Comparison of ENCODE assay signal across 18 cellular contexts in genomic region chr5:98714710-98715109, GRCh38. TPM values are rescaled to one million over a fixed set of nuclear protein-coding genes. Genes with fewer than 3 reads are reported as not detected.
DNase-seq lines count a peak whose midpoint lies in the region; ATAC-seq, FAIRE-seq and TF ChIP-seq lines count a peak whose summit lies in the region.
"Had no signal": no experiment of that assay in that cellular context is flagged by ENCODE, and none has a peak within 500 bp of the region (broad histone marks: within the 10 kb centered on the region; RNA-seq: fewer than 3 reads in every experiment).

No MANE protein-coding gene starts in this region.

- no peaks in the 10 kb centered on the region for H3F3A ChIP-seq in SK-N-SH (replicated peaks; ENCODE audit: insufficient read depth)

- H3K4me1 ChIP-seq in SK-N-SH (ENCODE audit: control insufficient read depth in 1 of 2, insufficient read depth in 2 of 2, low read depth in 1 of 2, low read length in 1 of 2) (no peaks in the 10 kb centered on the region), GM12878 (ENCODE audit: control insufficient read depth, insufficient read depth, low read length) (no peaks in the 10 kb centered on the region)
- H3K4me1 ChIP-seq: HAP-1 had no signal

- no peak for DNase-seq in SK-N-SH
- DNase-seq in GM12878 (ENCODE audit: low read depth, low spot score), result no peak
- DNase-seq in fibroblast of gingiva (ENCODE audit: low read depth), result peak; percentile 13
- DNase-seq in urothelium cell line (ENCODE audit: low spot score), result no peak
- DNase-seq in stimulated activated CD4-positive, alpha-beta T cell treated with anti-CD3 and anti-CD28 coated beads, Interleukin-12 subunit alpha, Interleukin-12 subunit beta, amount 100 ng/mL, for 4 hours, result no peak
- DNase-seq in NCI-H1417 treated with DMSO at 0.1 percent for 48 hours (lab: John Stamatoyannopoulos, UW), result no peak
- DNase-seq: C1 segment of cervical spinal cord; Calu3; CD4-positive, alpha-beta memory T cell; COR-L47; DMS53; DMS79 treated with DMSO at 0.1 percent for 48 hours; GF-D8; HFFc6 had no signal

- H3K79me2 ChIP-seq in SK-N-SH (ENCODE audit: insufficient read depth) (no peaks in the 10 kb centered on the region), GM12878 (ENCODE audit: control insufficient read depth, insufficient read depth, low read length) (no peaks in the 10 kb centered on the region)

- H3K4me3 ChIP-seq in SK-N-SH (ENCODE audit: low read depth in 2 of 2, low read length in 1 of 2), result no peak overlapping the region
- no peak overlapping the region for H3K4me3 ChIP-seq in GM12878
- H3K4me3 ChIP-seq: GM23338, HAP-1 had no signal

- SMC1A ChIA-PET in GM12878 (lab: Charles Lee; ENCODE audit: uncharacterized antibody, unreplicated experiment), result no interaction called here

- TF ChIP-seq POLR2A in GM12878 (IDR thresholded peaks at IDR 0.05; ENCODE audit: low read depth, low read length), result no peak

- no peak for ATAC-seq in GM12878
- no peak for ATAC-seq in HG02970 (IDR thresholded peaks at IDR 0.05; ENCODE audit: low FRiP score, unreplicated experiment)
- ATAC-seq: GM23338 had no signal

- TF ChIP-seq CTCF in SK-N-SH (IDR thresholded peaks at IDR 0.05) (no peak), GM12878 (IDR thresholded peaks at IDR 0.05 in 2 of 3, conservative IDR thresholded peaks at IDR 0.05 in 1 of 3; ENCODE audit: control insufficient read depth in 2 of 3, extremely low read depth in 1 of 3, insufficient read depth in 1 of 3, low read depth in 3 of 3, low read length in 3 of 3) (no peak)

- TF ChIP-seq EP300 in SK-N-SH (IDR thresholded peaks at IDR 0.05; ENCODE audit: borderline replicate concordance in 1 of 2, low read depth in 1 of 2, low read length in 1 of 2) (peak in 1 of 2 experiments; percentile 56; a peak in 1 of 4 replicates), GM12878 (IDR thresholded peaks at IDR 0.05; ENCODE audit: borderline replicate concordance in 1 of 2, control insufficient read depth in 1 of 2, low read depth in 2 of 2, low read length in 2 of 2) (no peak)

- no peak for TF ChIP-seq RAD21 in SK-N-SH (IDR thresholded peaks at IDR 0.05; ENCODE audit: low read length)
- TF ChIP-seq RAD21 in GM12878 (IDR thresholded peaks at IDR 0.05; ENCODE audit: insufficient read depth, low read depth, low read length), result no peak

- H3K27ac ChIP-seq in SK-N-SH (ENCODE audit: low read depth in 2 of 2, low read length in 1 of 2), result no peak overlapping the region; a peak in 1 of 4 replicates
- no peak overlapping the region for H3K27ac ChIP-seq in GM12878 (ENCODE audit: control insufficient read depth, insufficient read depth)

- no peaks in the 10 kb centered on the region for H3K27me3 ChIP-seq in SK-N-SH (ENCODE audit: insufficient read depth)
- no peaks in the 10 kb centered on the region for H3K27me3 ChIP-seq in GM12878 (replicated peaks in 1 of 2; ENCODE audit: control insufficient read depth in 2 of 2, insufficient read depth in 2 of 2, low read length in 1 of 2)

- H3K9ac ChIP-seq in SK-N-SH (no peak overlapping the region), GM12878 (ENCODE audit: control insufficient read depth, insufficient read depth, low read length) (no peak overlapping the region)

- H3K4me2 ChIP-seq in SK-N-SH (no peak overlapping the region), GM12878 (ENCODE audit: control insufficient read depth, insufficient read depth) (no peak overlapping the region)
- H3K4me2 ChIP-seq: GM23338 had no signal

- H2AFZ ChIP-seq in SK-N-SH (ENCODE audit: low read depth) (no peak overlapping the region), GM12878 (ENCODE audit: control insufficient read depth, low read depth, low read length) (no peak overlapping the region)
- H2AFZ ChIP-seq: GM23338 had no signal

- FAIRE-seq in GM12878 (lab: Jason Lieb, UNC) (peak; percentile 47), urothelium cell line (lab: Jason Lieb, UNC) (no peak)
- FAIRE-seq: GM12892 had no signal

- H3K36me3 ChIP-seq in SK-N-SH (replicated peaks in 1 of 2; ENCODE audit: control insufficient read depth in 1 of 2, insufficient read depth in 2 of 2, low read length in 1 of 2) (no peaks in the 10 kb centered on the region), GM12878 (ENCODE audit: control insufficient read depth in 2 of 2, insufficient read depth in 2 of 2, low read length in 1 of 2) (no peaks in the 10 kb centered on the region)
- H3K36me3 ChIP-seq: HAP-1 had no signal

- no TSS peak for BruUV-seq in GM12878 (replicated peaks; lab: Mats Ljungman, UMichigan)

- POLR2A ChIA-PET in SK-N-SH (lab: Yijun Ruan, JAX), result no interaction called here
- POLR2A ChIA-PET in GM12878 (lab: Charles Lee), result no interaction called here

- H3K9me2 ChIP-seq in SK-N-SH, result no peaks in the 10 kb centered on the region

- RAD21 ChIA-PET in GM12878 (lab: Charles Lee; ENCODE audit: unreplicated experiment), result no interaction called here

- WGBS in SK-N-SH (ENCODE audit: low lambda C conversion rate), result 12% methylated on average over 2 of the region's 2 CpGs
- 9% methylated on average over 2 of the region's 2 CpGs for WGBS in GM12878 (ENCODE audit: insufficient coverage, insufficient replicate concordance, low lambda C conversion rate, missing lambda C conversion rate)

- intact Hi-C loops in GM12878 (cut with micrococcal nuclease; ENCODE audit: unreplicated experiment), result no loop called here

- CTCF ChIA-PET in SK-N-SH (lab: Yijun Ruan, JAX), result no interaction called here
- CTCF ChIA-PET in GM12878 (lab: Yijun Ruan, JAX), result no interaction called here

- H3K9me3 ChIP-seq in SK-N-SH, result peaks cover 3% of the 10 kb centered on the region; the same call in 1 of the 2 replicates
- H3K9me3 ChIP-seq in GM12878 (replicated peaks; ENCODE audit: control insufficient read depth, insufficient read depth, low read length), result no peaks in the 10 kb centered on the region
- H3K9me3 ChIP-seq: HAP-1 had no signal

- in situ Hi-C loops in GM12878 (cut with MboI), result no loop called here

- H4K20me1 ChIP-seq in SK-N-SH (ENCODE audit: insufficient read depth), result no peaks in the 10 kb centered on the region
- no peaks in the 10 kb centered on the region for H4K20me1 ChIP-seq in GM12878 (ENCODE audit: control insufficient read depth, insufficient read depth)

TF ChIP-seq in SK-N-SH, 30 proteins besides CTCF, POLR2A, EP300 and RAD21 (continues in another document):
- TF ChIP-seq TCF12 (IDR thresholded peaks at IDR 0.05) (peak; percentile 79), SIN3A (IDR thresholded peaks at IDR 0.05; ENCODE audit: borderline replicate concordance, low read depth, low read length) (no peak), RXRA (IDR thresholded peaks at IDR 0.05; ENCODE audit: borderline replicate concordance, low read depth) (no peak)

TF ChIP-seq in GM12878, 131 proteins besides CTCF, POLR2A, EP300 and RAD21:
- TF ChIP-seq PAX5 (IDR thresholded peaks at IDR 0.05; ENCODE audit: borderline replicate concordance, low read depth, low read length) (no peak), MYC (IDR thresholded peaks at IDR 0.05; ENCODE audit: insufficient read depth, insufficient read length, insufficient replicate concordance, low read length, severe bottlenecking) (no peak), BRCA1 (IDR thresholded peaks at IDR 0.05; ENCODE audit: low read depth, low read length) (no peak), NR2C2 (IDR thresholded peaks at IDR 0.05; ENCODE audit: borderline replicate concordance, control insufficient read depth, insufficient read length, low read depth) (no peak), BCL3 (IDR thresholded peaks at IDR 0.05; ENCODE audit: borderline replicate concordance, insufficient read depth, low read depth, low read length, poor library complexity, severe bottlenecking) (no peak), CREM (IDR thresholded peaks at IDR 0.05; ENCODE audit: low read depth) (no peak), SREBF1 (IDR thresholded peaks at IDR 0.05; ENCODE audit: low read length) (no peak)
TF ChIP-seq in GM12878: peak in this region for 0.

RNA-seq across cellular contexts. Expression of gene RGMB, which starts 58.8 kb away (rescaled TPM):
- polyA plus RNA-seq in SK-N-SH (2012; rRNA removed) (72.6 and 86.7 TPM in 2 replicates), GM12878 (2011; rRNA removed) (1.5 and 1.6 TPM in 2 replicates), GM12878 (2014; fragmentation: Illumina TruSeq; extraction: Trizol) (9.4 and 11.5 TPM in 2 replicates), GM12878 (2014; fragmentation: Nextera tagmentation; extraction: Ambion mirVana) (1 to 10 TPM; 1.3 to 2.4 TPM), GM12878 (2014; rRNA removed) (7.9 and 10.2 TPM in 2 replicates), GM12878 (2016; fragmentation: Nextera tagmentation; extraction: Ambion mirVana) (1 to 10 TPM; 6.9 to 8.2 TPM)
- polyA plus RNA-seq in SK-N-SH (2012; cell fraction: cytosol; rRNA removed), result 71.7 and 77.5 TPM in 2 replicates
- polyA plus RNA-seq in SK-N-SH (2012; cell fraction: nucleus; rRNA removed), result 242 and 373 TPM in 2 replicates
- total RNA-seq in GM12878 (2013; cell fraction: nucleolus; rRNA removed), result 11.9 and 12.2 TPM in 2 replicates
- total RNA-seq in GM12878 (2014; rRNA removed) (11.3 and 11.6 TPM in 2 replicates), GM12878 (2014; rRNA removed; fragmentation: Illumina TruSeq; extraction: Trizol) (6.9 and 7.4 TPM in 2 replicates), GM12878 (2021) (15.3 and 15.8 TPM in 2 replicates)
- polyA plus RNA-seq in GM12878 (2011; ENCODE audit: low read depth), result 1.8 TPM
- 1.6 and 2.1 TPM in 2 replicates for polyA plus RNA-seq in GM12878 (2011; cell fraction: cytosol; rRNA removed)
- 3.2 and 3.6 TPM in 2 replicates for polyA plus RNA-seq in GM12878 (2011; cell fraction: nucleus; rRNA removed)
- 3.3 and 4.0 TPM in 2 replicates for polyA plus RNA-seq in GM12878 (2012)
- 2.8 and 4.4 TPM in 2 replicates for polyA minus RNA-seq in GM12878 (2011; rRNA and poly(A)+ RNA removed)
- 0.83 and 1.1 TPM in 2 replicates for polyA minus RNA-seq in GM12878 (2011; cell fraction: cytosol; rRNA and poly(A)+ RNA removed)
- polyA minus RNA-seq in GM12878 (2011; cell fraction: nucleus; rRNA and poly(A)+ RNA removed), result 6.4 and 11.5 TPM in 2 replicates

Comparison
In these comparisons a context has a peak if more than half of its experiments do, and no peak if none do; other contexts are left out.
1. RNA of gene RGMB, which starts 58.8 kb away (polyA plus RNA-seq): 71.7 to 373 TPM in SK-N-SH; 1.3 to 11.5 TPM in GM12878; every median in the first group is over 4 times any median in the second.
2. Of the 26 proteins assayed by ChIP-seq in both GM12878 and SK-N-SH: peak only in GM12878: none; only in SK-N-SH: JUND, NFIC, PBX3 and TCF12; in both: none; in neither: 21; mixed calls (peak in some experiments, not most) for 1.